In genomic region chr1:151340870-151341754, GRCh38 we compare ENCODE assay signal across 8 cellular contexts. TPM values are rescaled to one million over a fixed set of nuclear protein-coding genes. Genes with fewer than 3 reads are reported as not detected.
DNase-seq lines count a peak whose midpoint lies in the region; ATAC-seq and TF ChIP-seq lines count a peak whose summit lies in the region.

No MANE protein-coding gene starts in this region.

- CTCF ChIA-PET in activated CD8-positive, alpha-beta T cell treated with anti-CD3 and anti-CD28 coated beads, Interleukin-2, amount 10 ng/mL, durations not matched to agents 7 days and 5 days (lab: Charles Lee) = interaction anchor here (0.6 to 5.4 kb wide), 47 partner anchors 9 to 693 kb away, joined by 3 to 104 read pairs (median 5); partner anchors contain the start of genes CGN, LYSMD1, PI4KB and PSMD4

- peak; percentile 41 for TF ChIP-seq CTCF in mucosa of descending colon (IDR thresholded peaks at IDR 0.05)

- H3K4me3 Mint-ChIP-seq in activated CD8-positive, alpha-beta T cell treated with anti-CD3 and anti-CD28 coated beads, Interleukin-2, amount 10 ng/mL, durations not matched to agents 7 days and 5 days = no peak overlapping the region

- H3K4me3 ChIP-seq in mucosa of descending colon = no peak overlapping the region
- no peak overlapping the region for H3K4me3 ChIP-seq in subcutaneous abdominal adipose tissue (ENCODE audit: low read depth in 1 of 5, low read length in 5 of 5)

- no peaks in the 10 kb centered on the region for H3K9me3 Mint-ChIP-seq in activated CD8-positive, alpha-beta T cell treated with anti-CD3 and anti-CD28 coated beads, Interleukin-2, amount 10 ng/mL, durations not matched to agents 7 days and 5 days (ENCODE audit: insufficient read depth)

- in situ Hi-C loops in G401 (cut with HindIII; ENCODE audit: low sequenced_read_pairs) = no loop called here

- peaks cover 33% of the 10 kb centered on the region for H3K36me3 Mint-ChIP-seq in activated CD8-positive, alpha-beta T cell treated with anti-CD3 and anti-CD28 coated beads, Interleukin-2, amount 10 ng/mL, durations not matched to agents 7 days and 5 days (ENCODE audit: low read depth)

- H3K9me3 ChIP-seq in mucosa of descending colon (no peaks in the 10 kb centered on the region), subcutaneous abdominal adipose tissue (ENCODE audit: control insufficient read depth in 5 of 5, low read length in 5 of 5) (no peaks in the 10 kb centered on the region)

- H3K4me1 ChIP-seq in mucosa of descending colon (ENCODE audit: low read depth) (peaks cover under 1% of the 10 kb centered on the region), subcutaneous abdominal adipose tissue (ENCODE audit: control insufficient read depth in 5 of 5, insufficient read depth in 5 of 5, low read length in 5 of 5) (peaks cover 3 to 14% (median 13%) of the 10 kb centered on the region in 5 donors)

- no peaks in the 10 kb centered on the region for H3K27me3 ChIP-seq in subcutaneous abdominal adipose tissue (ENCODE audit: control insufficient read depth in 5 of 5, insufficient read depth in 4 of 5, low read length in 5 of 5)

- peaks cover 18% of the 10 kb centered on the region for H3K4me1 Mint-ChIP-seq in activated CD8-positive, alpha-beta T cell treated with anti-CD3 and anti-CD28 coated beads, Interleukin-2, amount 10 ng/mL, durations not matched to agents 7 days and 5 days (ENCODE audit: low read depth)

- no peaks in the 10 kb centered on the region for H3K36me3 ChIP-seq in mucosa of descending colon (ENCODE audit: low read depth)
- H3K36me3 ChIP-seq in subcutaneous abdominal adipose tissue (ENCODE audit: control insufficient read depth in 5 of 5, insufficient read depth in 5 of 5, low read length in 5 of 5) = peaks cover 0 to 37% (median 26%) of the 10 kb centered on the region in 5 donors

- peak; percentile 92 for DNase-seq in G401 (ENCODE audit: low spot score)
- DNase-seq in HT1080 (ENCODE audit: low read depth) = peak; percentile 70
- DNase-seq in NCI-H82 (lab: John Stamatoyannopoulos, UW) = peak; percentile 96
- DNase-seq in activated CD8-positive, alpha-beta T cell treated with anti-CD3 and anti-CD28 coated beads, Interleukin-2, amount 10 ng/mL, durations not matched to agents 7 days and 5 days = peak; percentile 68
- DNase-seq in epidermal melanocyte (ENCODE audit: insufficient read length, low spot score) = peak; percentile 52
- peak in 1 of 3 donors; percentile 65 for DNase-seq in mucosa of descending colon
- no peak for DNase-seq in GM19238 (ENCODE audit: insufficient read length, low spot score)

- H3K27me3 Mint-ChIP-seq in activated CD8-positive, alpha-beta T cell treated with anti-CD3 and anti-CD28 coated beads, Interleukin-2, amount 10 ng/mL, durations not matched to agents 7 days and 5 days (ENCODE audit: low read depth) = no peaks in the 10 kb centered on the region

- peak overlapping the region; percentile 57 for H3K27ac ChIP-seq in subcutaneous abdominal adipose tissue (ENCODE audit: low read depth, low read length)

- POLR2A ChIA-PET in activated CD8-positive, alpha-beta T cell treated with anti-CD3 and anti-CD28 coated beads, Interleukin-2, amount 10 ng/mL, durations not matched to agents 7 days and 5 days (lab: Charles Lee) = interaction anchor here (0.6 to 2.1 kb wide), 4 partner anchors 14 to 89 kb away, joined by 3 to 12 read pairs (median 4); partner anchors contain the start of gene PI4KB

- ATAC-seq in activated CD8-positive, alpha-beta T cell treated with anti-CD3 and anti-CD28 coated beads, Interleukin-2, amount 10 ng/mL, durations not matched to agents 7 days and 5 days = peak; percentile 80
- peak; percentile 93 for ATAC-seq in mucosa of descending colon

- intact Hi-C loops in mucosa of descending colon (cut with DNase I, micrococcal nuclease) = loop anchor here in 1 of 2 donors (5.0 kb wide), 1 partner anchor 39 kb away; no protein-coding TSS in a partner anchor

- H3K27ac Mint-ChIP-seq in activated CD8-positive, alpha-beta T cell treated with anti-CD3 and anti-CD28 coated beads, Interleukin-2, amount 10 ng/mL, durations not matched to agents 7 days and 5 days = peak overlapping the region; percentile 0

- H3K9ac ChIP-seq in subcutaneous abdominal adipose tissue (ENCODE audit: low read length in 5 of 5) = peak overlapping the region in 1 of 5 donors; percentile 20

RNA-seq across cellular contexts. Expression of gene RFX5, which starts 5.9 kb away (rescaled TPM):
- 102 and 125 TPM in 2 replicates for total RNA-seq in G401 (2014; rRNA removed; shearing (Covaris generic))
- 34.8 and 46.4 TPM in 2 replicates for total RNA-seq in HT1080 (2014; rRNA removed; shearing (Covaris generic))
- 26.4 and 32.7 TPM in 2 replicates for polyA plus RNA-seq in HT1080 (2015; cell fraction: cytosol; rRNA removed)
- 59.0 and 61.3 TPM in 2 replicates for polyA plus RNA-seq in HT1080 (2015; cell fraction: nucleus; rRNA removed)
- total RNA-seq in activated CD8-positive, alpha-beta T cell treated with anti-CD3 and anti-CD28 coated beads, Interleukin-2, amount 10 ng/mL, durations not matched to agents 7 days and 5 days = 10 to 100 TPM; 59.3 to 63.9 TPM
- 10 to 100 TPM; 20.5 to 45.3 (median 31.8) TPM for total RNA-seq in mucosa of descending colon

RNA-seq across cellular contexts. Expression of gene PI4KB, which starts 13.9 kb away (rescaled TPM):
- total RNA-seq in G401 (2014; rRNA removed; shearing (Covaris generic)) = 19.1 and 40.6 TPM in 2 replicates
- total RNA-seq in HT1080 (2014; rRNA removed; shearing (Covaris generic)) = 37.8 and 50.0 TPM in 2 replicates
- 41.4 and 41.5 TPM in 2 replicates for polyA plus RNA-seq in HT1080 (2015; cell fraction: cytosol; rRNA removed)
- polyA plus RNA-seq in HT1080 (2015; cell fraction: nucleus; rRNA removed) = 46.0 and 51.6 TPM in 2 replicates
- total RNA-seq in activated CD8-positive, alpha-beta T cell treated with anti-CD3 and anti-CD28 coated beads, Interleukin-2, amount 10 ng/mL, durations not matched to agents 7 days and 5 days = 10 to 100 TPM; 56.0 to 70.2 TPM
- total RNA-seq in mucosa of descending colon = 10 to 100 TPM; 57.9 to 77.2 (median 58.9) TPM

RNA-seq across cellular contexts. Expression of gene SELENBP1, which starts 31.4 kb away (rescaled TPM):
- total RNA-seq in G401 (2014; rRNA removed; shearing (Covaris generic)) = 0.27 TPM in 1 of 2 replicates, not detected in the other
- total RNA-seq in HT1080 (2014; rRNA removed; shearing (Covaris generic)) = not detected in 2 replicates
- not detected in 2 replicates for polyA plus RNA-seq in HT1080 (2015; cell fraction: cytosol; rRNA removed)
- not detected in 2 replicates for polyA plus RNA-seq in HT1080 (2015; cell fraction: nucleus; rRNA removed)
- not detected for total RNA-seq in activated CD8-positive, alpha-beta T cell treated with anti-CD3 and anti-CD28 coated beads, Interleukin-2, amount 10 ng/mL, durations not matched to agents 7 days and 5 days
- total RNA-seq in mucosa of descending colon = 1,000 to 10,000 TPM in 2 of 3 donors, 100 to 1,000 TPM in 1; 914 to 2,582 (median 1,654) TPM

RNA-seq across cellular contexts. Expression of gene PSMB4, which starts 58.3 kb away (rescaled TPM):
- 518 and 580 TPM in 2 replicates for total RNA-seq in G401 (2014; rRNA removed; shearing (Covaris generic))
- total RNA-seq in HT1080 (2014; rRNA removed; shearing (Covaris generic)) = 526 and 564 TPM in 2 replicates
- polyA plus RNA-seq in HT1080 (2015; cell fraction: cytosol; rRNA removed) = 451 and 516 TPM in 2 replicates
- 560 and 565 TPM in 2 replicates for polyA plus RNA-seq in HT1080 (2015; cell fraction: nucleus; rRNA removed)
- total RNA-seq in activated CD8-positive, alpha-beta T cell treated with anti-CD3 and anti-CD28 coated beads, Interleukin-2, amount 10 ng/mL, durations not matched to agents 7 days and 5 days = 100 to 1,000 TPM; 292 to 303 TPM
- 100 to 1,000 TPM; 154 to 213 (median 193) TPM for total RNA-seq in mucosa of descending colon

RNA-seq across cellular contexts. Expression of gene ZNF687, which starts 59.0 kb away (rescaled TPM):
- 14.6 and 20.3 TPM in 2 replicates for total RNA-seq in G401 (2014; rRNA removed; shearing (Covaris generic))
- 17.6 and 22.2 TPM in 2 replicates for total RNA-seq in HT1080 (2014; rRNA removed; shearing (Covaris generic))
- 12.8 and 15.2 TPM in 2 replicates for polyA plus RNA-seq in HT1080 (2015; cell fraction: cytosol; rRNA removed)
- 24.1 and 26.4 TPM in 2 replicates for polyA plus RNA-seq in HT1080 (2015; cell fraction: nucleus; rRNA removed)
- total RNA-seq in activated CD8-positive, alpha-beta T cell treated with anti-CD3 and anti-CD28 coated beads, Interleukin-2, amount 10 ng/mL, durations not matched to agents 7 days and 5 days = 10 to 100 TPM; 25.5 to 26.6 TPM
- total RNA-seq in mucosa of descending colon = 10 to 100 TPM; 22.6 to 31.8 (median 29.7) TPM

Comparison
In these comparisons a context has a peak if more than half of its experiments do, and no peak if none do; other contexts are left out.
1. RNA of gene SELENBP1, which starts 31.4 kb away (total RNA-seq): 914 to 2,582 TPM in mucosa of descending colon; 0.27 TPM in G401, not detected in HT1080 and not detected in activated CD8-positive, alpha-beta T cell treated with anti-CD3 and anti-CD28 coated beads, Interleukin-2, amount 10 ng/mL, durations not matched to agents 7 days and 5 days; every median in the first group is over 100 times any median in the second.